26 cellular contexts compared by ENCODE assay signal in the genomic region with DNA sequence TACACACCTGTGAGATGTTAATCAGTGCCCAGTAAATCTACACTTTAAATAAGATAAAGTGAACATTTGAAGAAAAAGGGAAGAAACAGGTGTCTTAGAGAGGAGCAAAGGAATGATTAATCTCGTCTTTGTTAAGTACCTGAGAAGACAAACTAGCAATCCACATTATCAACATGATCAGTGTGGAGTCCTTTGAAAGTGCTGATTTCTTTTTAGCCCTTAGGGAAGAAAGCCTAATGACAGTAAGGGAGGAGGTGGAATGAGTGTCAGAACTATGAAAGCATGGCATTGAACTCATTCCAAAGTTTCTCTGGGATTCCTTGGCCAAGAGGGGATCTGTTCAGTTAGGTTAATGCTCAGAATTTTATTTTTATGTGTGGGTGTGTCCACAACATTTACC.
"Had no signal": no experiment of that assay in that cellular context is flagged by ENCODE, and none has a peak within 500 bp of the region (broad histone marks: within the 10 kb centered on the region; RNA-seq: fewer than 3 reads in every experiment).

No MANE protein-coding gene starts in this region.

- H3K4me3 Mint-ChIP-seq: activated CD4-positive, alpha-beta memory T cell treated with anti-CD3 and anti-CD28 coated beads for 36 hours; activated CD4-positive, alpha-beta T cell treated with anti-CD3 and anti-CD28 coated beads, Interleukin-2, amount 10 ng/mL, durations not matched to agents 7 days and 5 days; activated naive CD8-positive, alpha-beta T cell treated with anti-CD3 and anti-CD28 coated beads, Interleukin-2, amount 50 U/mL, for 24 hours; activated T-cell treated with anti-CD3 and anti-CD28 coated beads, Interleukin-2, amount 50 U/mL, for 4 hours had no signal

- DNase-seq: activated CD4-positive, alpha-beta memory T cell treated with anti-CD3 and anti-CD28 coated beads for 36 hours; activated CD4-positive, alpha-beta T cell treated with anti-CD3 and anti-CD28 coated beads, Interleukin-2, amount 10 ng/mL, durations not matched to agents 7 days and 5 days; activated CD4-positive, CD25-positive, alpha-beta regulatory T cell; activated CD8-positive, alpha-beta memory T cell treated with anti-CD3 and anti-CD28 coated beads for 24 hours; activated effector memory CD4-positive, alpha-beta T cell treated with anti-CD3 and anti-CD28 coated beads, Interleukin-2, amount 50 U/mL, for 16 hours; activated naive CD4-positive, alpha-beta T cell treated with Interleukin-2 at 50 U/mL for 16 hours; activated naive CD8-positive, alpha-beta T cell treated with anti-CD3 and anti-CD28 coated beads, Interleukin-2, amount 50 U/mL, for 24 hours; activated T-cell treated with anti-CD3 and anti-CD28 coated beads, Interleukin-2, amount 50 U/mL, for 4 hours; amniotic stem cell; body of pancreas; Kasumi-1; NCI-H1048; NCI-H146; NCI-H187 treated with DMSO at 0.1 percent for 48 hours; NCI-H2081 treated with DMSO at 0.1 percent for 48 hours; NCI-H2171 treated with DMSO at 0.1 percent for 48 hours; NCI-H226; NCI-H526; PC-3; SHP77 treated with DMSO at 0.1 percent for 48 hours; T-helper 2 cell; T1000 had no signal

- ATAC-seq: activated naive CD4-positive, alpha-beta T cell treated with anti-CD3 and anti-CD28 coated beads, Interleukin-2, amount 50 U/mL, for 72 hours; activated naive CD8-positive, alpha-beta T cell treated with anti-CD3 and anti-CD28 coated beads, Interleukin-2, amount 50 U/mL, for 24 hours; activated T-cell treated with anti-CD3 and anti-CD28 coated beads, Interleukin-2, amount 50 U/mL, for 4 hours; body of pancreas; PC-3 had no signal

- H3K4me1 ChIP-seq: ascending aorta, body of pancreas had no signal

- FAIRE-seq: TTC549 had no signal

- H3K27ac ChIP-seq: ascending aorta, body of pancreas, cardiac muscle cell had no signal

- H3K4me3 ChIP-seq: ascending aorta, body of pancreas, cardiac muscle cell had no signal

- H3K9me3 Mint-ChIP-seq: activated CD4-positive, alpha-beta memory T cell treated with anti-CD3 and anti-CD28 coated beads for 36 hours; activated naive CD8-positive, alpha-beta T cell treated with anti-CD3 and anti-CD28 coated beads, Interleukin-2, amount 50 U/mL, for 24 hours; activated T-cell treated with anti-CD3 and anti-CD28 coated beads, Interleukin-2, amount 50 U/mL, for 4 hours had no signal

- H3K36me3 Mint-ChIP-seq: activated CD4-positive, alpha-beta memory T cell treated with anti-CD3 and anti-CD28 coated beads for 36 hours; activated naive CD4-positive, alpha-beta T cell treated with anti-CD3 and anti-CD28 coated beads, Interleukin-2, amount 50 U/mL, for 72 hours had no signal

- H3K27me3 Mint-ChIP-seq: activated CD4-positive, alpha-beta memory T cell treated with anti-CD3 and anti-CD28 coated beads for 36 hours; activated CD4-positive, alpha-beta T cell treated with anti-CD3 and anti-CD28 coated beads, Interleukin-2, amount 10 ng/mL, durations not matched to agents 7 days and 5 days; activated naive CD8-positive, alpha-beta T cell treated with anti-CD3 and anti-CD28 coated beads, Interleukin-2, amount 50 U/mL, for 24 hours had no signal

- H3K27me3 ChIP-seq: ascending aorta, body of pancreas, cardiac muscle cell had no signal

- H3K27ac Mint-ChIP-seq: activated CD4-positive, alpha-beta memory T cell treated with anti-CD3 and anti-CD28 coated beads for 36 hours; activated CD4-positive, alpha-beta T cell treated with anti-CD3 and anti-CD28 coated beads, Interleukin-2, amount 10 ng/mL, durations not matched to agents 7 days and 5 days; activated naive CD4-positive, alpha-beta T cell treated with anti-CD3 and anti-CD28 coated beads, Interleukin-2, amount 50 U/mL, for 72 hours; activated naive CD8-positive, alpha-beta T cell treated with anti-CD3 and anti-CD28 coated beads, Interleukin-2, amount 50 U/mL, for 24 hours had no signal

- H3K36me3 ChIP-seq: ascending aorta, cardiac muscle cell had no signal

- H3K9me3 ChIP-seq: ascending aorta, body of pancreas had no signal
